11 cellular contexts compared by ENCODE assay signal in genomic region chr10:91745086-91745831, GRCh38. TPM values are rescaled to one million over a fixed set of nuclear protein-coding genes. Genes with fewer than 3 reads are reported as not detected.
DNase-seq lines count a peak whose midpoint lies in the region; ATAC-seq and TF ChIP-seq lines count a peak whose summit lies in the region.
"Had no signal": no experiment of that assay in that cellular context is flagged by ENCODE, and none has a peak within 500 bp of the region (broad histone marks: within the 10 kb centered on the region; RNA-seq: fewer than 3 reads in every experiment).

No MANE protein-coding gene starts in this region.

- CTCF ChIA-PET in PC-3 (lab: Charles Lee): interaction anchor here (0.6 to 1.3 kb wide), 5 partner anchors 14 to 348 kb away, joined by 3 to 17 read pairs (median 12); no protein-coding TSS in a partner anchor

- no TSS peak for BruUV-seq in PC-3 (replicated peaks; lab: Mats Ljungman, UMichigan)

- H3K27ac Mint-ChIP-seq in GM23338: no peak overlapping the region
- no peak overlapping the region for H3K27ac Mint-ChIP-seq in activated T-cell treated with anti-CD3 and anti-CD28 coated beads, Interleukin-2, amount 50 U/mL, for 24 hours

- H3K79me2 ChIP-seq in GM23338 (replicated peaks; ENCODE audit: insufficient read depth) (no peaks in the 10 kb centered on the region), PC-3 (ENCODE audit: low read length) (no peaks in the 10 kb centered on the region)

- H3K9me3 Mint-ChIP-seq in GM23338: peaks cover 18% of the 10 kb centered on the region
- no peaks in the 10 kb centered on the region for H3K9me3 Mint-ChIP-seq in activated T-cell treated with anti-CD3 and anti-CD28 coated beads, Interleukin-2, amount 50 U/mL, for 24 hours

- intact Hi-C loops in PC-3 (cut with micrococcal nuclease) (loop anchor here (1.0 to 5.0 kb wide), 4 partner anchors 102 to 353 kb away; no protein-coding TSS in a partner anchor), psoas muscle (cut with DNase I) (loop anchor here (10.0 kb wide), 2 partner anchors 150 to 250 kb away; no protein-coding TSS in a partner anchor)

- DNase-seq in GM23338 (ENCODE audit: low spot score) (peak; percentile 96), PC-3 (peak; percentile 73), foreskin fibroblast (peak in 1 of 2 donors; percentile 45), psoas muscle (no peak), OCI-M2 (lab: John Stamatoyannopoulos, UW; ENCODE audit: unreplicated experiment) (no peak), NCI-H1417 treated with DMSO at 0.1 percent for 48 hours (lab: John Stamatoyannopoulos, UW) (no peak)
- DNase-seq in activated T-cell treated with anti-CD3 and anti-CD28 coated beads, Interleukin-2, amount 50 U/mL, for 24 hours: no peak
- DNase-seq: activated CD8-positive, alpha-beta memory T cell treated with anti-CD3 and anti-CD28 coated beads, Interleukin-2, amount 50 U/mL, for 48 hours; Karpas-422 had no signal

- 28 to 32% (median 31%) methylated on average over 15 of the region's 15 CpGs for WGBS in psoas muscle, 3 donors

- TF ChIP-seq CTCF in GM23338 (conservative IDR thresholded peaks at IDR 0.05; ENCODE audit: low read depth in 2 of 2) (peak; percentile 78 to 93), PC-3 (conservative IDR thresholded peaks at IDR 0.05; ENCODE audit: low read depth, low read length) (peak; percentile 74), foreskin fibroblast (IDR thresholded peaks at IDR 0.05; ENCODE audit: low read depth, low read length) (peak; percentile 28), psoas muscle (IDR thresholded peaks at IDR 0.05) (peak; percentile 45)

- peak overlapping the region; percentile 44; the same call in 1 of the 3 replicates for H3K4me3 Mint-ChIP-seq in GM23338
- H3K4me3 Mint-ChIP-seq in activated T-cell treated with anti-CD3 and anti-CD28 coated beads, Interleukin-2, amount 50 U/mL, for 24 hours: no peak overlapping the region

- H3K27ac ChIP-seq in GM23338 (ENCODE audit: low read depth) (no peak overlapping the region), PC-3 (ENCODE audit: low read length) (no peak overlapping the region), psoas muscle (no peak overlapping the region)

- peaks cover 4% of the 10 kb centered on the region for H3K27me3 Mint-ChIP-seq in GM23338 (ENCODE audit: insufficient read depth, low read depth, poor library complexity)
- peaks cover 43% of the 10 kb centered on the region for H3K27me3 Mint-ChIP-seq in activated T-cell treated with anti-CD3 and anti-CD28 coated beads, Interleukin-2, amount 50 U/mL, for 24 hours

- H3K4me3 ChIP-seq in GM23338: peak overlapping the region; percentile 32; the same call in 1 of the 2 replicates
- peak overlapping the region; percentile 53 for H3K4me3 ChIP-seq in PC-3 (ENCODE audit: low read length)
- no peak overlapping the region for H3K4me3 ChIP-seq in foreskin fibroblast (ENCODE audit: low read depth in 1 of 2, low read length in 2 of 2)
- no peak overlapping the region for H3K4me3 ChIP-seq in psoas muscle
- H3K4me3 ChIP-seq: lung had no signal

- H3K9ac ChIP-seq in PC-3 (ENCODE audit: low read length): no peak overlapping the region

- H2AFZ ChIP-seq in GM23338 (peak overlapping the region; percentile 82), PC-3 (ENCODE audit: low read length) (peak overlapping the region; percentile 72)

- no peaks in the 10 kb centered on the region for H3K27me3 ChIP-seq in GM23338 (ENCODE audit: insufficient read depth)
- no peaks in the 10 kb centered on the region for H3K27me3 ChIP-seq in PC-3 (ENCODE audit: low read length)
- H3K27me3 ChIP-seq in psoas muscle (ENCODE audit: insufficient read depth in 3 of 3, low read length in 2 of 3): peaks cover 0 to 5% (median 4%) of the 10 kb centered on the region in 3 donors

- H3K9me3 ChIP-seq in PC-3 (ENCODE audit: low read length): no peaks in the 10 kb centered on the region
- H3K9me3 ChIP-seq in psoas muscle: no peaks in the 10 kb centered on the region

- H3K4me1 ChIP-seq in GM23338 (ENCODE audit: insufficient read depth) (no peaks in the 10 kb centered on the region), PC-3 (ENCODE audit: insufficient read depth, low read length) (no peaks in the 10 kb centered on the region), psoas muscle (no peaks in the 10 kb centered on the region)

- H3K4me1 Mint-ChIP-seq in GM23338: no peaks in the 10 kb centered on the region
- H3K4me1 Mint-ChIP-seq in activated T-cell treated with anti-CD3 and anti-CD28 coated beads, Interleukin-2, amount 50 U/mL, for 24 hours (ENCODE audit: low read depth): no peaks in the 10 kb centered on the region

- H3K9me2 ChIP-seq in GM23338 (ENCODE audit: insufficient read depth): no peaks in the 10 kb centered on the region
- H3K9me2 ChIP-seq in PC-3 (replicated peaks; ENCODE audit: low read length): no peaks in the 10 kb centered on the region

- peak; percentile 100 for ATAC-seq in GM23338
- peak; percentile 100 for ATAC-seq in PC-3
- ATAC-seq in psoas muscle: peak; percentile 40 to 74 (median 72)
- ATAC-seq in HG03469 (IDR thresholded peaks at IDR 0.05; ENCODE audit: unreplicated experiment): no peak

- peaks cover 6% of the 10 kb centered on the region; the same call in 1 of the 2 replicates for H3K36me3 ChIP-seq in GM23338 (ENCODE audit: insufficient read depth)
- no peaks in the 10 kb centered on the region for H3K36me3 ChIP-seq in PC-3 (ENCODE audit: low read depth, low read length)
- no peaks in the 10 kb centered on the region for H3K36me3 ChIP-seq in psoas muscle (ENCODE audit: insufficient read depth in 1 of 2, low read depth in 1 of 2)

- POLR2A ChIA-PET in PC-3 (lab: Charles Lee; ENCODE audit: unreplicated experiment): no interaction called here

- H3K4me2 ChIP-seq in GM23338: peak overlapping the region; percentile 56
- peak overlapping the region; percentile 66 for H3K4me2 ChIP-seq in PC-3 (ENCODE audit: low read length)

- H4K20me1 ChIP-seq in GM23338 (replicated peaks; ENCODE audit: insufficient read depth) (no peaks in the 10 kb centered on the region), PC-3 (ENCODE audit: low read length) (no peaks in the 10 kb centered on the region)

- H3K36me3 Mint-ChIP-seq in GM23338 (ENCODE audit: low read depth): peaks cover 8% of the 10 kb centered on the region
- no peaks in the 10 kb centered on the region for H3K36me3 Mint-ChIP-seq in activated T-cell treated with anti-CD3 and anti-CD28 coated beads, Interleukin-2, amount 50 U/mL, for 24 hours (ENCODE audit: low read depth)

- no peaks in the 10 kb centered on the region for H3F3A ChIP-seq in GM23338 (replicated peaks; ENCODE audit: low read depth)
- no peaks in the 10 kb centered on the region for H3F3A ChIP-seq in PC-3 (ENCODE audit: low read length, unreplicated experiment)

TF ChIP-seq in GM23338, 12 proteins besides CTCF, POLR2A, EP300 and RAD21:
- TF ChIP-seq ZNF114 (CRISPR knock-in tag; IDR thresholded peaks at IDR 0.05) (no peak), NANOG (IDR thresholded peaks at IDR 0.05; ENCODE audit: borderline replicate concordance) (no peak), CREB1 (CRISPR knock-in tag; IDR thresholded peaks at IDR 0.05; ENCODE audit: low read depth) (peak; percentile 22; the same call in 1 of the 2 replicates), JUNB (IDR thresholded peaks at IDR 0.05; ENCODE audit: unreplicated experiment) (no peak)

RNA-seq across cellular contexts. Expression of gene TNKS2, which starts 53.0 kb away (rescaled TPM):
- 82.4 and 85.5 TPM in 2 replicates for total RNA-seq in GM23338 (2014; rRNA removed; shearing (Covaris generic))
- polyA plus RNA-seq in GM23338 (2016; fragmentation: Nextera tagmentation; extraction: Ambion mirVana): 21.3 and 23.5 TPM in 2 replicates
- total RNA-seq in PC-3 (2014; rRNA removed): 14.5 and 23.3 TPM in 2 replicates
- 10 to 100 TPM; 29.8 to 49.5 (median 35.8) TPM for total RNA-seq in psoas muscle
- 10 to 100 TPM in 2 of 3 donors, 1 to 10 TPM in 1; 6.3 to 20.8 (median 11.8) TPM for polyA plus RNA-seq in psoas muscle

Comparison
In these comparisons a context has a peak if more than half of its experiments do, and no peak if none do; other contexts are left out.
1. DNase-seq: peak in GM23338 (single experiment) and PC-3 (single experiment); none in psoas muscle (0 of 2), activated T-cell treated with anti-CD3 and anti-CD28 coated beads, Interleukin-2, amount 50 U/mL, for 24 hours (single experiment), OCI-M2 (single experiment) and NCI-H1417 treated with DMSO at 0.1 percent for 48 hours (single experiment).
2. H3K4me3 ChIP-seq: peak in GM23338 (single experiment) and PC-3 (single experiment); none in foreskin fibroblast (0 of 2) and psoas muscle (single experiment).
3. CTCF ChIP-seq: peak in every context shown above with its lines; median percentile 86 in GM23338; 74 in PC-3; 45 in psoas muscle; 28 in foreskin fibroblast.